In genomic region chr11:726278-726915, GRCh38 we compare ENCODE assay signal across 6 cellular contexts. TPM values are rescaled to one million over a fixed set of nuclear protein-coding genes. Genes with fewer than 3 reads are reported as not detected.
DNase-seq lines count a peak whose midpoint lies in the region; ATAC-seq and TF ChIP-seq lines count a peak whose summit lies in the region.

No MANE protein-coding gene starts in this region.

- intact Hi-C loops in Panc1 (cut with micrococcal nuclease; ENCODE audit: unreplicated experiment) = loop anchor here (10.0 kb wide), 1 partner anchor 172 kb away; no protein-coding TSS in a partner anchor
- intact Hi-C loops in dendritic cell treated with granulocyte-macrophage colony-stimulating factor and Interleukin-4, amounts not matched to agents 40 ng/mL and 50 ng/mL, for 4 days (cut with micrococcal nuclease) = no loop called here
- intact Hi-C loops in sciatic nerve (cut with DNase I) = no loop called here

- H3K4me3 Mint-ChIP-seq in dendritic cell treated with granulocyte-macrophage colony-stimulating factor and Interleukin-4, amounts not matched to agents 40 ng/mL and 50 ng/mL, for 4 days = peak overlapping the region; percentile 55

- TF ChIP-seq CTCF in GM12864 (IDR thresholded peaks at IDR 0.05; ENCODE audit: low read depth, low read length, missing control alignments) (no peak), Panc1 (IDR thresholded peaks at IDR 0.05) (no peak)

- H3K27ac ChIP-seq in Panc1 (ENCODE audit: low read length) = no peak overlapping the region

- in situ Hi-C loops in Panc1 (cut with HindIII; ENCODE audit: low pct_unique_long_range_greater_than_20kb, low sequenced_read_pairs) = no loop called here

- peaks cover 41% of the 10 kb centered on the region for H3K4me1 ChIP-seq in Panc1 (ENCODE audit: control insufficient read depth, insufficient read depth, low read length)

- CTCF ChIA-PET in Panc1 (lab: Charles Lee) = interaction anchor here (0.6 to 3.0 kb wide), 5 partner anchors 16 to 31 kb away, joined by 3 to 12 read pairs (median 6); partner anchors contain the start of gene TMEM80

- H3K4me1 Mint-ChIP-seq in dendritic cell treated with granulocyte-macrophage colony-stimulating factor and Interleukin-4, amounts not matched to agents 40 ng/mL and 50 ng/mL, for 4 days (ENCODE audit: low read depth) = peaks cover 40% of the 10 kb centered on the region

- POLR2A ChIA-PET in Panc1 (lab: Charles Lee) = interaction anchor here (0.5 to 1.2 kb wide), 4 partner anchors 10 to 28 kb away, joined by 3 to 15 read pairs (median 8); no protein-coding TSS in a partner anchor

- H3K36me3 ChIP-seq in Panc1 (ENCODE audit: control insufficient read depth, insufficient read depth, low read length) = peaks cover 5% of the 10 kb centered on the region; the same call in 1 of the 2 replicates

- no peak overlapping the region for H3K27ac Mint-ChIP-seq in dendritic cell treated with granulocyte-macrophage colony-stimulating factor and Interleukin-4, amounts not matched to agents 40 ng/mL and 50 ng/mL, for 4 days

- no peaks in the 10 kb centered on the region for H3K27me3 ChIP-seq in Panc1 (ENCODE audit: control insufficient read depth, insufficient read depth, low read length)

- no TSS peak for BruUV-seq in Panc1 (replicated peaks; lab: Mats Ljungman, UMichigan)

- H3K27me3 Mint-ChIP-seq in dendritic cell treated with granulocyte-macrophage colony-stimulating factor and Interleukin-4, amounts not matched to agents 40 ng/mL and 50 ng/mL, for 4 days = peaks cover 74% of the 10 kb centered on the region

- no peaks in the 10 kb centered on the region for H3K36me3 Mint-ChIP-seq in dendritic cell treated with granulocyte-macrophage colony-stimulating factor and Interleukin-4, amounts not matched to agents 40 ng/mL and 50 ng/mL, for 4 days (ENCODE audit: low read depth)

- no peaks in the 10 kb centered on the region for H3K9me3 ChIP-seq in Panc1 (ENCODE audit: control insufficient read depth, insufficient read depth, low read depth, low read length)

- ATAC-seq in Panc1 (peak; percentile 5; the same call in 1 of the 2 replicates), sciatic nerve (no peak), HG03175 (IDR thresholded peaks at IDR 0.05; ENCODE audit: unreplicated experiment) (no peak)

- no peaks in the 10 kb centered on the region for H3K9me3 Mint-ChIP-seq in dendritic cell treated with granulocyte-macrophage colony-stimulating factor and Interleukin-4, amounts not matched to agents 40 ng/mL and 50 ng/mL, for 4 days

- H3K4me3 ChIP-seq in GM12864 (ENCODE audit: low read depth, low read length) (peak overlapping the region; percentile 54), Panc1 (ENCODE audit: low read depth in 2 of 2, low read length in 2 of 2) (no peak overlapping the region)

- DNase-seq in GM12864 (ENCODE audit: low read depth) (no peak), Panc1 (ENCODE audit: low read depth, low spot score) (no peak), sciatic nerve (ENCODE audit: low spot score) (peak; percentile 77), NCI-H2107 (lab: John Stamatoyannopoulos, UW) (no peak)

RNA-seq across cellular contexts. Expression of gene EPS8L2, which starts 20.4 kb away (rescaled TPM):
- total RNA-seq in Panc1 (2021; ENCODE audit: unreplicated experiment) (256 TPM), sciatic nerve (24.9 TPM)
- polyA plus RNA-seq in Panc1 (2012; ENCODE audit: insufficient read length) = 495 TPM

RNA-seq across cellular contexts. Expression of gene TALDO1, which starts 20.9 kb away (rescaled TPM):
- 257 TPM for total RNA-seq in Panc1 (2021; ENCODE audit: unreplicated experiment)
- polyA plus RNA-seq in Panc1 (2012; ENCODE audit: insufficient read length) = 397 TPM
- 187 TPM for total RNA-seq in sciatic nerve

RNA-seq across cellular contexts. Expression of gene TMEM80, which starts 30.8 kb away (rescaled TPM):
- 45.2 TPM for total RNA-seq in Panc1 (2021; ENCODE audit: unreplicated experiment)
- polyA plus RNA-seq in Panc1 (2012; ENCODE audit: insufficient read length) = 35.2 TPM
- total RNA-seq in sciatic nerve = 28.4 TPM

RNA-seq across cellular contexts. Expression of gene DEAF1, which starts 31.4 kb away (rescaled TPM):
- total RNA-seq in Panc1 (2021; ENCODE audit: unreplicated experiment) (105 TPM), sciatic nerve (52.8 TPM)
- polyA plus RNA-seq in Panc1 (2012; ENCODE audit: insufficient read length) = 143 TPM

RNA-seq across cellular contexts. Expression of gene GATD1, which starts 50.9 kb away (rescaled TPM):
- total RNA-seq in Panc1 (2021; ENCODE audit: unreplicated experiment) (229 TPM), sciatic nerve (74.8 TPM)
- polyA plus RNA-seq in Panc1 (2012; ENCODE audit: insufficient read length) = 200 TPM
